In the genomic region with DNA sequence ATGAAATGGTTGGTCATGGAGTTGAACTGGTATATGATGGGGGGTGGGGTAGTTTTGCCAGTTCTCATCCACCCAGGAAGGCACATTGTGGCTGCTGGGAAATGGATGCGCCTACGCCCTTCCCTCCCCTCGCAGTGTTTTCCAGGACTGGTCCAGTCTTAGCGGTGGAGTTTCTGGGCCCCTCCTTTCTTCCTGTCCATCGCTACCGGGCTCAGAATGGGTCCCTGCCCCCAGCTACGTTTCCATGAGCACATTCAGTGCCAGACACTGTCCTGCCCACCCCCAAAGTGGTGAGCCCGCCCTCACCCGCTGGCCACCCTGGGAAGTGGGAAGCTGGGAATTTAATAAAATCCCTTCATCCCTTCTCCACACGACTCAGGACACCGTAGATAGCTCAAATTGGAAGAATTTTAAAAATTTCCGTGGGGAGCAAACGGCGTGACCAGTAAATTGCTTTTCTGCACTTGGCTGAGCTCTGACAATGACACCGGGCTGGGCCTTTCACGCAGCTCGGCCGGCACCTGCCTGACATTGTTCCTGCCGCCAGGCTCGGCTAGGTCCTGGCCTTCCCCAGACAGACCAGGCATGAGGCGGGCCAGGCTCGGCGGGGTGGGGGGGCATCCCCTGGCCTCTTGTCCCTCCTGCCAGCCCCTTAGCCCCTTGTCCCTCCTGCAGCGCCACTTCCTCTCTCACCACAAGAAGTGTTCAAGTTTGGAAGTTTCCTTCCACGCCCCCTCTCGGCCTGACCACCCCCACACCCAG, we compare ENCODE assay signal across 19 cellular contexts. TPM values are rescaled to one million over a fixed set of nuclear protein-coding genes. Genes with fewer than 3 reads are reported as not detected.
DNase-seq lines count a peak whose midpoint lies in the region; ATAC-seq and TF ChIP-seq lines count a peak whose summit lies in the region.
"Had no signal": no experiment of that assay in that cellular context is flagged by ENCODE, and none has a peak within 500 bp of the region (broad histone marks: within the 10 kb centered on the region; RNA-seq: fewer than 3 reads in every experiment).

No MANE protein-coding gene starts in this region.

- peaks cover 55% of the 10 kb centered on the region for H4K20me1 ChIP-seq in BLaER1
- H4K20me1 ChIP-seq in neural progenitor cell (ENCODE audit: low read depth), result peaks cover 46% of the 10 kb centered on the region

- peaks cover 47% of the 10 kb centered on the region for H3K27me3 ChIP-seq in BLaER1
- peaks cover 36% of the 10 kb centered on the region for H3K27me3 ChIP-seq in H7 (ENCODE audit: control insufficient read depth, insufficient read depth, low read length)
- peaks cover 48% of the 10 kb centered on the region for H3K27me3 ChIP-seq in neural progenitor cell
- H3K27me3 ChIP-seq: sigmoid colon, SJCRH30 had no signal

- H3K79me2 ChIP-seq in neural progenitor cell (ENCODE audit: low read depth), result no peaks in the 10 kb centered on the region

- H3K9me3 Mint-ChIP-seq in glutamatergic neuron (ENCODE audit: unreplicated experiment), result peaks cover 13% of the 10 kb centered on the region
- no peaks in the 10 kb centered on the region for H3K9me3 Mint-ChIP-seq in neural progenitor cell
- no peaks in the 10 kb centered on the region for H3K9me3 Mint-ChIP-seq in stimulated activated naive CD8-positive, alpha-beta T cell treated with anti-CD3 and anti-CD28 coated beads, Interleukin-15, amount 100 ng/mL, for 72 hours

- DNase-seq in H7 (peak; percentile 77), glutamatergic neuron (no peak), neural progenitor cell (ENCODE audit: low spot score) (no peak)
- DNase-seq in stimulated activated naive CD8-positive, alpha-beta T cell treated with anti-CD3 and anti-CD28 coated beads, Interleukin-15, amount 100 ng/mL, for 72 hours, result no peak
- no peak for DNase-seq in activated naive CD4-positive, alpha-beta T cell (lab: John Stamatoyannopoulos, UW)
- DNase-seq: activated gamma-delta T cell treated with Interleukin-2 at 50 U/mL for 16 hours; AML-193; anterior cingulate cortex; effector memory CD4-positive, alpha-beta T cell; NCI-H1092 treated with DMSO at 0.1 percent for 48 hours; NCI-H2081; NCI-H524 treated with DMSO at 0.1 percent for 48 hours; nucleus accumbens; sigmoid colon; SJCRH30; T-helper 2 cell had no signal

- TF ChIP-seq CTCF in glutamatergic neuron (IDR thresholded peaks at IDR 0.05; ENCODE audit: partially characterized antibody, unreplicated experiment), result no peak
- no peak for TF ChIP-seq CTCF in neural progenitor cell (IDR thresholded peaks at IDR 0.05)

- H3K9ac ChIP-seq in BLaER1 (no peak overlapping the region), neural progenitor cell (no peak overlapping the region)

- no peak overlapping the region for H2AFZ ChIP-seq in neural progenitor cell (replicated peaks)

- H3K4me1 Mint-ChIP-seq in glutamatergic neuron (ENCODE audit: low read depth, unreplicated experiment), result peaks cover 22% of the 10 kb centered on the region
- H3K4me1 Mint-ChIP-seq in neural progenitor cell, result peaks cover 56% of the 10 kb centered on the region
- peaks cover 24% of the 10 kb centered on the region for H3K4me1 Mint-ChIP-seq in stimulated activated naive CD8-positive, alpha-beta T cell treated with anti-CD3 and anti-CD28 coated beads, Interleukin-15, amount 100 ng/mL, for 72 hours

- H3K36me3 ChIP-seq in BLaER1, result no peaks in the 10 kb centered on the region
- H3K36me3 ChIP-seq in H7 (replicated peaks; ENCODE audit: control insufficient read depth, insufficient read depth, low read length), result no peaks in the 10 kb centered on the region
- no peaks in the 10 kb centered on the region for H3K36me3 ChIP-seq in neural progenitor cell
- H3K36me3 ChIP-seq: sigmoid colon, SJCRH30 had no signal

- H3K4me2 ChIP-seq in BLaER1 (peak overlapping the region; percentile 4; the same call in 1 of the 2 replicates), neural progenitor cell (no peak overlapping the region)

- H3K4me3 Mint-ChIP-seq in glutamatergic neuron (ENCODE audit: unreplicated experiment) (peak overlapping the region; percentile 30), neural progenitor cell (peak overlapping the region; percentile 71)
- H3K4me3 Mint-ChIP-seq in stimulated activated naive CD8-positive, alpha-beta T cell treated with anti-CD3 and anti-CD28 coated beads, Interleukin-15, amount 100 ng/mL, for 72 hours, result no peak overlapping the region

- H3K4me3 ChIP-seq in BLaER1 (no peak overlapping the region), H7 (ENCODE audit: insufficient read depth, low read depth, low read length) (no peak overlapping the region), neural progenitor cell (no peak overlapping the region)
- H3K4me3 ChIP-seq: sigmoid colon, SJCRH30 had no signal

- no peaks in the 10 kb centered on the region for H3K36me3 Mint-ChIP-seq in glutamatergic neuron (ENCODE audit: unreplicated experiment)
- H3K36me3 Mint-ChIP-seq in neural progenitor cell, result no peaks in the 10 kb centered on the region

- H3K27ac ChIP-seq in BLaER1 (no peak overlapping the region), neural progenitor cell (no peak overlapping the region)
- H3K27ac ChIP-seq: sigmoid colon, SJCRH30 had no signal

- peaks cover 27% of the 10 kb centered on the region for H3F3A ChIP-seq in neural progenitor cell (ENCODE audit: low read depth)

- H3K9me3 ChIP-seq in BLaER1 (no peaks in the 10 kb centered on the region), neural progenitor cell (ENCODE audit: low read depth) (no peaks in the 10 kb centered on the region)
- H3K9me3 ChIP-seq: sigmoid colon, SJCRH30 had no signal

- H3K4me1 ChIP-seq in BLaER1, result peaks cover 22% of the 10 kb centered on the region
- peaks cover 20% of the 10 kb centered on the region for H3K4me1 ChIP-seq in neural progenitor cell
- H3K4me1 ChIP-seq: SJCRH30 had no signal

- ATAC-seq in HG03175 (IDR thresholded peaks at IDR 0.05; ENCODE audit: unreplicated experiment), result no peak
- ATAC-seq in stimulated activated naive CD8-positive, alpha-beta T cell treated with anti-CD3 and anti-CD28 coated beads, Interleukin-15, amount 100 ng/mL, for 72 hours, result no peak

- H3K27ac Mint-ChIP-seq in glutamatergic neuron (ENCODE audit: unreplicated experiment) (no peak overlapping the region), neural progenitor cell (peak overlapping the region; percentile 97)
- peak overlapping the region in 1 of 2 donors; percentile 12 for H3K27ac Mint-ChIP-seq in stimulated activated naive CD8-positive, alpha-beta T cell treated with anti-CD3 and anti-CD28 coated beads, Interleukin-15, amount 100 ng/mL, for 72 hours

- H3K27me3 Mint-ChIP-seq in glutamatergic neuron (ENCODE audit: unreplicated experiment), result peaks cover 5% of the 10 kb centered on the region
- peaks cover 17% of the 10 kb centered on the region for H3K27me3 Mint-ChIP-seq in neural progenitor cell (ENCODE audit: insufficient read depth, low read depth)
- H3K27me3 Mint-ChIP-seq in stimulated activated naive CD8-positive, alpha-beta T cell treated with anti-CD3 and anti-CD28 coated beads, Interleukin-15, amount 100 ng/mL, for 72 hours, result peaks cover 58% of the 10 kb centered on the region

RNA-seq across cellular contexts. Expression of gene FGF18, which starts 3.6 kb away (rescaled TPM):
- 1.9 TPM in 2 replicates for total RNA-seq in H7 (2014; rRNA removed; shearing (Covaris generic))
- total RNA-seq in glutamatergic neuron (ENCODE audit: unreplicated experiment) (26.3 TPM), neural progenitor cell (ENCODE audit: low replicate concordance) (0.06 and 0.22 TPM in 2 replicates)
- total RNA-seq: kidney epithelial cell, SJCRH30 had no signal

RNA-seq across cellular contexts. Expression of gene NPM1, which starts 35.4 kb away (rescaled TPM):
- total RNA-seq in H7 (2014; rRNA removed; shearing (Covaris generic)), result 2,089 and 3,527 TPM in 2 replicates
- total RNA-seq in glutamatergic neuron (ENCODE audit: unreplicated experiment) (600 TPM), neural progenitor cell (ENCODE audit: low replicate concordance) (2,155 and 3,685 TPM in 2 replicates)

Comparison
In these comparisons a context has a peak if more than half of its experiments do, and no peak if none do; other contexts are left out.
1. H3K4me3 Mint-ChIP-seq: peak in glutamatergic neuron (single experiment) and neural progenitor cell (single experiment); none in stimulated activated naive CD8-positive, alpha-beta T cell treated with anti-CD3 and anti-CD28 coated beads, Interleukin-15, amount 100 ng/mL, for 72 hours (0 of 2).